In genomic region chr5:142023836-142024235, GRCh38 we compare ENCODE assay signal across 1 cellular context.
TF ChIP-seq lines count a peak whose summit lies in the region.

No MANE protein-coding gene starts in this region.

TF ChIP-seq in K562, 482 proteins besides CTCF, POLR2A, EP300 and RAD21 (continued from another document):
- no peak for TF ChIP-seq HOMEZ (CRISPR knock-in tag; IDR thresholded peaks at IDR 0.05)
- TF ChIP-seq GMEB1 (CRISPR knock-in tag; IDR thresholded peaks at IDR 0.05): no peak
- TF ChIP-seq CREB1 (IDR thresholded peaks at IDR 0.05): no peak
- no peak for TF ChIP-seq CREB1 (CRISPR knock-in tag; IDR thresholded peaks at IDR 0.05)
- no peak for TF ChIP-seq BCL6 (CRISPR knock-in tag; IDR thresholded peaks at IDR 0.05)
